Comparison of ENCODE assay signal across 1 cellular context in the genomic region with DNA sequence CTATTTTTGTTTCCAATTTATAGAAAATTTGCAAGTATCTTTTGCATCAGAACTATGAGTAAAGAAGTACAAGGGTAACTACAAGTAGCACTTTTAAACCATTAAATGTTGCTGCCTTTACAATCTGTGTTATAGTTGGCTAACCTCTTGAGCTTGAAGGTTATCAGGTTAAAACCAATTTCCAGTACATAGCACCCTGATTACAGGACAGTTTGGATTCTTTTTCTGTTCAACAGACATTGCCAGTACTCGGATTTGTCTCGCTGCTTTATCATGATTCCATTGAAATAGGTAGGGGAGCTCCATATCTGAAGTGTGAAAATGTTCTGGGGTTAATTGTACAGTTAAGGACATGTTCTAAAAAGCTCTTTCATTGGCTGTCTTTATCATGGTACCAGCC.
TF ChIP-seq lines count a peak whose summit lies in the region.

No MANE protein-coding gene starts in this region.

TF ChIP-seq in K562, 482 proteins besides CTCF, POLR2A, EP300 and RAD21:
- no peak for TF ChIP-seq BCL6 (CRISPR knock-in tag; IDR thresholded peaks at IDR 0.05)
- peak in 1 of 2 experiments; percentile 22; a peak in 2 of 4 replicates for TF ChIP-seq KDM1A (IDR thresholded peaks at IDR 0.05)
- no peak for TF ChIP-seq PRDM10 (IDR thresholded peaks at IDR 0.05; ENCODE audit: partially characterized antibody)
- TF ChIP-seq HOXB6 (CRISPR knock-in tag; IDR thresholded peaks at IDR 0.05; ENCODE audit: borderline replicate concordance) = no peak
